Comparison of ENCODE assay signal across 8 cellular contexts in the genomic region with DNA sequence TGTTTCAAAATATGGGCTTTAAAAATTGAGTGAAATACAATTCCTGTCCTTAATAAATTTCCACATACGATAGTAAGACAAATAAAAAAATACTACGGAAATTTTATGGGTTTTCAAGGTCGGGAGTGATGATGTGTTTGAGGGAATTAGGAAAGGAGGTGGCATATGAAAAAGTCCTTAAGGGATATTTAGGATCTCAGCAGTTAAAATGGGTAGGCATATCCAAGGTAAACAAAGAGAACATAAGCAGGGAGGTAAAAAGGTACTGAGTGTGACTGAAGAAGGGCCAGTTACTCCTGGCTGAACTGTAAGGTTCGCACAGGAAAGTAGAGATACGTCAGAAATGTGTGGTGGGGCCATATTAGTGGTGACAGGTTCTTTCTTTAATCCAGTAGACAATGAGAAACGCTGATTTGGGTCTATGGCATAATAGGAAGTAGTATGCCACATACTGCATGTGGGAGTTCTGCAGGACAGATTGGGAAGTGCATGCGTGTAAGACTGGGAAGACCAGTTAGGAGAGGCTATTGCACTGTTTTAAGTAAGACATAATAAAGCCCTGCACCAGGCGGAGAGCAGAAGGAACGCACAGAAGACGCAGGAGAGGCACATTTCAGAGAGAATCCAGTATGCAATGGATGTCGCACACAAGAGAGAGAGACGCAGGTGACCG. TPM values are rescaled to one million over a fixed set of nuclear protein-coding genes. Genes with fewer than 3 reads are reported as not detected.
DNase-seq lines count a peak whose midpoint lies in the region; ATAC-seq and TF ChIP-seq lines count a peak whose summit lies in the region.

No MANE protein-coding gene starts in this region.

- no peak overlapping the region for H3K27ac Mint-ChIP-seq in effector memory CD8-positive, alpha-beta T cell
- H3K27ac Mint-ChIP-seq in type B pancreatic cell: no peak overlapping the region

- no peaks in the 10 kb centered on the region; the same call in 1 of the 2 replicates for H3K9me3 ChIP-seq in AG04450 (ENCODE audit: control insufficient read depth, insufficient read depth, low read length)

- peak overlapping the region; percentile 84 for H3K4me3 ChIP-seq in AG04450 (ENCODE audit: low read depth, low read length)

- TF ChIP-seq RAD21 in Ishikawa (IDR thresholded peaks at IDR 0.05; ENCODE audit: low read depth): 0 out of 2 replicates have a peak, but pooled peaks have one; percentile 5

- peaks cover 3% of the 10 kb centered on the region for H3K36me3 Mint-ChIP-seq in effector memory CD8-positive, alpha-beta T cell (ENCODE audit: insufficient read depth)
- H3K36me3 Mint-ChIP-seq in type B pancreatic cell: peaks cover 7% of the 10 kb centered on the region

- no peaks in the 10 kb centered on the region for H3K27me3 Mint-ChIP-seq in effector memory CD8-positive, alpha-beta T cell
- H3K27me3 Mint-ChIP-seq in type B pancreatic cell: no peaks in the 10 kb centered on the region

- CTCF ChIA-PET in AG04450 (lab: Charles Lee): interaction anchor here (1.1 to 1.8 kb wide), 4 partner anchors 15 to 287 kb away, joined by 3 to 11 read pairs (median 5); a partner anchor contains a TSS

- peak overlapping the region; percentile 84 for H3K27ac ChIP-seq in AG04450 (ENCODE audit: low read depth, low read length)

- no peaks in the 10 kb centered on the region for H3K9me3 Mint-ChIP-seq in effector memory CD8-positive, alpha-beta T cell
- no peaks in the 10 kb centered on the region for H3K9me3 Mint-ChIP-seq in type B pancreatic cell

- no peak for TF ChIP-seq EP300 in Ishikawa (IDR thresholded peaks at IDR 0.05; ENCODE audit: borderline replicate concordance)

- peak; percentile 62 for TF ChIP-seq CTCF in AG04450 (IDR thresholded peaks at IDR 0.05; ENCODE audit: low read depth, low read length)
- TF ChIP-seq CTCF in type B pancreatic cell (conservative IDR thresholded peaks at IDR 0.05): peak; percentile 71

- ATAC-seq in GM18502 (IDR thresholded peaks at IDR 0.05; ENCODE audit: poor library complexity, unreplicated experiment): peak; percentile 2
- peak; percentile 16 for ATAC-seq in effector memory CD8-positive, alpha-beta T cell (replicated peaks)

- H3K4me3 Mint-ChIP-seq in effector memory CD8-positive, alpha-beta T cell: no peak overlapping the region
- no peak overlapping the region for H3K4me3 Mint-ChIP-seq in type B pancreatic cell

- H3K4me1 Mint-ChIP-seq in effector memory CD8-positive, alpha-beta T cell (ENCODE audit: low read depth in 2 of 2): peaks cover 17 to 22% of the 10 kb centered on the region in 2 donors
- peaks cover 24% of the 10 kb centered on the region for H3K4me1 Mint-ChIP-seq in type B pancreatic cell (ENCODE audit: unreplicated experiment)

- no peaks in the 10 kb centered on the region for H3K27me3 ChIP-seq in AG04450 (ENCODE audit: control insufficient read depth, insufficient read depth, low read length)

- DNase-seq in AG04450 (ENCODE audit: low read depth, low spot score) (peak; percentile 50), RPMI7951 (ENCODE audit: low read depth) (peak; percentile 82), medulla oblongata (ENCODE audit: extremely low spot score) (peak; percentile 64), type B pancreatic cell (ENCODE audit: extremely low spot score, unreplicated experiment) (no peak)
- peak; percentile 4 to 33 (median 18) for DNase-seq in effector memory CD8-positive, alpha-beta T cell
- no peak for DNase-seq in activated CD4-positive, CD25-positive, alpha-beta regulatory T cell (lab: John Stamatoyannopoulos, UW)

- POLR2A ChIA-PET in AG04450 (lab: Yijun Ruan, JAX): interaction anchor here (0.7 to 1.7 kb wide), 8 partner anchors 12 to 569 kb away, joined by 3 to 9 read pairs (median 4); a partner anchor contains a TSS

TF ChIP-seq in Ishikawa, 13 proteins besides CTCF, POLR2A, EP300 and RAD21:
- TF ChIP-seq CREB1 (IDR thresholded peaks at IDR 0.05; ENCODE audit: low read depth) (no peak), EGR1 (IDR thresholded peaks at IDR 0.05) (no peak), TCF12 (IDR thresholded peaks at IDR 0.05; ENCODE audit: low read depth) (no peak), YY1 (IDR thresholded peaks at IDR 0.05; ENCODE audit: low read depth) (no peak), CEBPB (IDR thresholded peaks at IDR 0.05) (no peak), TAF1 (IDR thresholded peaks at IDR 0.05; ENCODE audit: low read depth) (no peak), TEAD4 (IDR thresholded peaks at IDR 0.05) (no peak), NFIC (IDR thresholded peaks at IDR 0.05) (no peak), ZBTB7A (IDR thresholded peaks at IDR 0.05; ENCODE audit: low read depth) (no peak), FOXM1 (IDR thresholded peaks at IDR 0.05; ENCODE audit: borderline replicate concordance, low read depth) (no peak)
- TF ChIP-seq, protein P1, sequence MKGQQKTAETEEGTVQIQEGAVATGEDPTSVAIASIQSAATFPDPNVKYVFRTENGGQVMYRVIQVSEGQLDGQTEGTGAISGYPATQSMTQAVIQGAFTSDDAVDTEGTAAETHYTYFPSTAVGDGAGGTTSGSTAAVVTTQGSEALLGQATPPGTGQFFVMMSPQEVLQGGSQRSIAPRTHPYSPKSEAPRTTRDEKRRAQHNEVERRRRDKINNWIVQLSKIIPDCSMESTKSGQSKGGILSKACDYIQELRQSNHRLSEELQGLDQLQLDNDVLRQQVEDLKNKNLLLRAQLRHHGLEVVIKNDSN (IDR thresholded peaks at IDR 0.05): no peak
- TF ChIP-seq, protein P2, sequence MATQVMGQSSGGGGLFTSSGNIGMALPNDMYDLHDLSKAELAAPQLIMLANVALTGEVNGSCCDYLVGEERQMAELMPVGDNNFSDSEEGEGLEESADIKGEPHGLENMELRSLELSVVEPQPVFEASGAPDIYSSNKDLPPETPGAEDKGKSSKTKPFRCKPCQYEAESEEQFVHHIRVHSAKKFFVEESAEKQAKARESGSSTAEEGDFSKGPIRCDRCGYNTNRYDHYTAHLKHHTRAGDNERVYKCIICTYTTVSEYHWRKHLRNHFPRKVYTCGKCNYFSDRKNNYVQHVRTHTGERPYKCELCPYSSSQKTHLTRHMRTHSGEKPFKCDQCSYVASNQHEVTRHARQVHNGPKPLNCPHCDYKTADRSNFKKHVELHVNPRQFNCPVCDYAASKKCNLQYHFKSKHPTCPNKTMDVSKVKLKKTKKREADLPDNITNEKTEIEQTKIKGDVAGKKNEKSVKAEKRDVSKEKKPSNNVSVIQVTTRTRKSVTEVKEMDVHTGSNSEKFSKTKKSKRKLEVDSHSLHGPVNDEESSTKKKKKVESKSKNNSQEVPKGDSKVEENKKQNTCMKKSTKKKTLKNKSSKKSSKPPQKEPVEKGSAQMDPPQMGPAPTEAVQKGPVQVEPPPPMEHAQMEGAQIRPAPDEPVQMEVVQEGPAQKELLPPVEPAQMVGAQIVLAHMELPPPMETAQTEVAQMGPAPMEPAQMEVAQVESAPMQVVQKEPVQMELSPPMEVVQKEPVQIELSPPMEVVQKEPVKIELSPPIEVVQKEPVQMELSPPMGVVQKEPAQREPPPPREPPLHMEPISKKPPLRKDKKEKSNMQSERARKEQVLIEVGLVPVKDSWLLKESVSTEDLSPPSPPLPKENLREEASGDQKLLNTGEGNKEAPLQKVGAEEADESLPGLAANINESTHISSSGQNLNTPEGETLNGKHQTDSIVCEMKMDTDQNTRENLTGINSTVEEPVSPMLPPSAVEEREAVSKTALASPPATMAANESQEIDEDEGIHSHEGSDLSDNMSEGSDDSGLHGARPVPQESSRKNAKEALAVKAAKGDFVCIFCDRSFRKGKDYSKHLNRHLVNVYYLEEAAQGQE (IDR thresholded peaks at IDR 0.05; ENCODE audit: low read depth): no peak
- TF ChIP-seq, protein P3, sequence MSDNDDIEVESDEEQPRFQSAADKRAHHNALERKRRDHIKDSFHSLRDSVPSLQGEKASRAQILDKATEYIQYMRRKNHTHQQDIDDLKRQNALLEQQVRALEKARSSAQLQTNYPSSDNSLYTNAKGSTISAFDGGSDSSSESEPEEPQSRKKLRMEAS (IDR thresholded peaks at IDR 0.05): no peak
TF ChIP-seq in Ishikawa: peak in this region for 0.

RNA-seq across cellular contexts. Expression of a gene that starts 0.9 kb away (rescaled TPM):
- 25.3 and 27.7 TPM in 2 replicates for polyA plus RNA-seq in AG04450 (2011; rRNA removed)
- polyA minus RNA-seq in AG04450 (2011; rRNA and poly(A)+ RNA removed): 44.0 and 61.1 TPM in 2 replicates
- 28.4 and 33.9 TPM in 2 replicates for total RNA-seq in RPMI7951 (2014; rRNA removed; shearing (Covaris generic))
- total RNA-seq in type B pancreatic cell (ENCODE audit: low replicate concordance): 111 and 134 TPM in 2 replicates

Comparison
In these comparisons a context has a peak if more than half of its experiments do, and no peak if none do; other contexts are left out.
1. DNase-seq: peak in AG04450 (single experiment), RPMI7951 (single experiment), effector memory CD8-positive, alpha-beta T cell (3 of 3) and medulla oblongata (single experiment); none in type B pancreatic cell (single experiment) and activated CD4-positive, CD25-positive, alpha-beta regulatory T cell (0 of 4).